Comparison of ENCODE assay signal across 8 cellular contexts in the genomic region with DNA sequence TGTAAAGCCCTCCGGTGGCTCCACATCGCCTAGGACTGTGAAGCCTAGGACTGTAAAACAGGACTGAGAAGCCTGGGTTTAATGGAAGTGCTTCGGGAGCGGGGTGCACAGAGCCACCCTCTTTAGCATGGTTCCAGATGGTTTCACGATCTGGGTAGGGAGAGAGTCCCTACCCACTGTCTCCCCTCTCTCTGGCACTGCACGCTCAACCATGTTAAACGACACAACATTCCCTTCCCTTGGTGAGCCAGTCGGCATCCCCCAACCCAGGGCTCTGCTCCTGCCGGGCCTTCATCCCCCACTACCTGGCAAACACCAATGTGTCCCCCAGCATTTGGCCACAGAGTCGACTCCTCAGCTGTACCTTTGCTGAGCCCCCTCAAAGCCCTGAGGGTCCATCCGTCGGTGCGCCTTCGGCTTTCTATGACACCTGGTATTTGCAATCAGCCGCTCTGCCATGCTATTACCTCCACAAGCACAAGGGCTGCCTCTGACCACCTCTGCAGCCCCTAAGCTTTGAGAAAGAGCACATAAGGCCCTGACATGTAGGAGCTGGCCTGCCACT. TPM values are rescaled to one million over a fixed set of nuclear protein-coding genes. Genes with fewer than 3 reads are reported as not detected.
A peak's percentile ranks its signal among the peaks of the same experiment; 100 is the strongest.
DNase-seq lines count a peak whose midpoint lies in the region; ATAC-seq lines count a peak whose summit lies in the region.

No MANE protein-coding gene starts in this region.

- H3K27ac ChIP-seq in HUES6 (ENCODE audit: low read depth, low read length), result no peak overlapping the region

- no peak for DNase-seq in activated naive CD8-positive, alpha-beta T cell treated with anti-CD3 and anti-CD28 coated beads, Interleukin-2, amount 50 U/mL, for 24 hours
- DNase-seq in immature natural killer cell, result no peak
- DNase-seq in stimulated activated naive CD8-positive, alpha-beta T cell treated with anti-CD3 and anti-CD28 coated beads, Interleukin-15, amount 100 ng/mL, for 72 hours, result no peak
- DNase-seq in HCEC 1CT, result no peak
- DNase-seq in activated CD4-positive, alpha-beta T cell treated with anti-CD3 and anti-CD28 coated beads for 4 hours, result no peak
- DNase-seq in NCI-H1048 (lab: John Stamatoyannopoulos, UW), result no peak

- H3K27me3 ChIP-seq in HUES6 (ENCODE audit: control insufficient read depth, insufficient read depth, low read length), result peaks cover 17% of the 10 kb centered on the region; the same call in 1 of the 2 replicates

- H3K9me3 Mint-ChIP-seq in activated naive CD8-positive, alpha-beta T cell treated with anti-CD3 and anti-CD28 coated beads, Interleukin-2, amount 50 U/mL, for 24 hours, result no peaks in the 10 kb centered on the region
- no peaks in the 10 kb centered on the region for H3K9me3 Mint-ChIP-seq in immature natural killer cell
- H3K9me3 Mint-ChIP-seq in stimulated activated naive CD8-positive, alpha-beta T cell treated with anti-CD3 and anti-CD28 coated beads, Interleukin-15, amount 100 ng/mL, for 72 hours, result no peaks in the 10 kb centered on the region

- H3K9ac ChIP-seq in HUES6 (ENCODE audit: low read length), result peak overlapping the region; percentile 91

- H3K4me1 ChIP-seq in HUES6 (ENCODE audit: control insufficient read depth, insufficient read depth, low read length), result peaks cover 17% of the 10 kb centered on the region

- H3K9me3 ChIP-seq in HUES6 (ENCODE audit: control insufficient read depth, insufficient read depth, low read depth, low read length), result no peaks in the 10 kb centered on the region

- peaks cover 39% of the 10 kb centered on the region for H3K36me3 ChIP-seq in HUES6 (ENCODE audit: control insufficient read depth, insufficient read depth, low read length)

- H3K27me3 Mint-ChIP-seq in activated naive CD8-positive, alpha-beta T cell treated with anti-CD3 and anti-CD28 coated beads, Interleukin-2, amount 50 U/mL, for 24 hours, result no peaks in the 10 kb centered on the region
- peaks cover 3 to 4% (median 3%) of the 10 kb centered on the region in 3 donors for H3K27me3 Mint-ChIP-seq in immature natural killer cell (ENCODE audit: low read depth in 3 of 3)
- H3K27me3 Mint-ChIP-seq in stimulated activated naive CD8-positive, alpha-beta T cell treated with anti-CD3 and anti-CD28 coated beads, Interleukin-15, amount 100 ng/mL, for 72 hours, result no peaks in the 10 kb centered on the region

- H3K36me3 Mint-ChIP-seq in activated naive CD8-positive, alpha-beta T cell treated with anti-CD3 and anti-CD28 coated beads, Interleukin-2, amount 50 U/mL, for 24 hours (ENCODE audit: low read depth), result peaks cover 28% of the 10 kb centered on the region
- H3K36me3 Mint-ChIP-seq in immature natural killer cell, result peaks cover 0 to 16% (median 7%) of the 10 kb centered on the region in 3 donors

- H3K4me3 Mint-ChIP-seq in activated naive CD8-positive, alpha-beta T cell treated with anti-CD3 and anti-CD28 coated beads, Interleukin-2, amount 50 U/mL, for 24 hours, result peak overlapping the region; percentile 95
- peak overlapping the region; percentile 93 to 96 (median 94) for H3K4me3 Mint-ChIP-seq in immature natural killer cell
- H3K4me3 Mint-ChIP-seq in stimulated activated naive CD8-positive, alpha-beta T cell treated with anti-CD3 and anti-CD28 coated beads, Interleukin-15, amount 100 ng/mL, for 72 hours, result peak overlapping the region; percentile 94 to 99

- peak overlapping the region; percentile 98 for H3K4me3 ChIP-seq in HUES6 (ENCODE audit: low read depth, low read length)

- ATAC-seq in activated naive CD8-positive, alpha-beta T cell treated with anti-CD3 and anti-CD28 coated beads, Interleukin-2, amount 50 U/mL, for 24 hours, result no peak
- ATAC-seq in stimulated activated naive CD8-positive, alpha-beta T cell treated with anti-CD3 and anti-CD28 coated beads, Interleukin-15, amount 100 ng/mL, for 72 hours, result no peak
- ATAC-seq in GM18861 (IDR thresholded peaks at IDR 0.05; ENCODE audit: unreplicated experiment), result no peak

- H3K4me1 Mint-ChIP-seq in activated naive CD8-positive, alpha-beta T cell treated with anti-CD3 and anti-CD28 coated beads, Interleukin-2, amount 50 U/mL, for 24 hours, result peaks cover 24% of the 10 kb centered on the region
- H3K4me1 Mint-ChIP-seq in immature natural killer cell, result peaks cover 26 to 34% of the 10 kb centered on the region in 2 donors
- peaks cover 44% of the 10 kb centered on the region for H3K4me1 Mint-ChIP-seq in stimulated activated naive CD8-positive, alpha-beta T cell treated with anti-CD3 and anti-CD28 coated beads, Interleukin-15, amount 100 ng/mL, for 72 hours

- peak overlapping the region; percentile 95 for H3K27ac Mint-ChIP-seq in activated naive CD8-positive, alpha-beta T cell treated with anti-CD3 and anti-CD28 coated beads, Interleukin-2, amount 50 U/mL, for 24 hours
- H3K27ac Mint-ChIP-seq in immature natural killer cell, result peak overlapping the region; percentile 36 to 94 (median 84)
- peak overlapping the region; percentile 95 to 96 for H3K27ac Mint-ChIP-seq in stimulated activated naive CD8-positive, alpha-beta T cell treated with anti-CD3 and anti-CD28 coated beads, Interleukin-15, amount 100 ng/mL, for 72 hours

RNA-seq across cellular contexts. Expression of gene COPS9, which starts 1.1 kb away (rescaled TPM):
- polyA plus RNA-seq in immature natural killer cell, result 100 to 1,000 TPM; 294 to 465 (median 356) TPM

RNA-seq across cellular contexts. Expression of gene OTOS, which starts 5.4 kb away (rescaled TPM):
- polyA plus RNA-seq in immature natural killer cell, result not detected
